7 cellular contexts compared by ENCODE assay signal in genomic region chr4:1246111-1246881, GRCh38. TPM values are rescaled to one million over a fixed set of nuclear protein-coding genes. Genes with fewer than 3 reads are reported as not detected.
DNase-seq lines count a peak whose midpoint lies in the region; ATAC-seq, FAIRE-seq and TF ChIP-seq lines count a peak whose summit lies in the region.

No MANE protein-coding gene starts in this region.

- H3K36me3 ChIP-seq in left ventricle myocardium inferior, result no peaks in the 10 kb centered on the region

- ATAC-seq in GM21367 (IDR thresholded peaks at IDR 0.05; ENCODE audit: unreplicated experiment), result no peak

- H3K27ac ChIP-seq in left ventricle myocardium inferior (replicated peaks), result peak overlapping the region; percentile 99
- H3K27ac ChIP-seq in skin epidermis, result peak overlapping the region in 13 of 21 experiments; percentile 5 to 100 (median 96)

- H3K4me3 ChIP-seq in left ventricle myocardium inferior (peak overlapping the region; percentile 97), skin epidermis (peak overlapping the region in 5 of 7 experiments; percentile 78 to 93 (median 83))

- H3K4me1 Mint-ChIP-seq in activated CD4-positive, alpha-beta memory T cell treated with anti-CD3 and anti-CD28 coated beads, Interleukin-2, amount 10 ng/mL, durations not matched to agents 7 days and 5 days, result peaks cover 55% of the 10 kb centered on the region

- H3K27me3 ChIP-seq in left ventricle myocardium inferior (ENCODE audit: low read depth), result no peaks in the 10 kb centered on the region

- TF ChIP-seq CTCF in left ventricle myocardium inferior (IDR thresholded peaks at IDR 0.05; ENCODE audit: borderline replicate concordance), result no peak

- intact Hi-C loops in left ventricle myocardium inferior (cut with micrococcal nuclease), result no loop called here

- H3K9me3 ChIP-seq in left ventricle myocardium inferior (replicated peaks), result no peaks in the 10 kb centered on the region

- POLR2A ChIA-PET in activated CD4-positive, alpha-beta memory T cell treated with anti-CD3 and anti-CD28 coated beads, Interleukin-2, amount 10 ng/mL, durations not matched to agents 7 days and 5 days (lab: Charles Lee), result interaction anchor here (1.0 to 9.5 kb wide), 10 partner anchors 7 to 101 kb away, joined by 4 to 120 read pairs (median 30); partner anchors contain the start of genes MAEA and UVSSA

- CTCF ChIA-PET in activated CD4-positive, alpha-beta memory T cell treated with anti-CD3 and anti-CD28 coated beads, Interleukin-2, amount 10 ng/mL, durations not matched to agents 7 days and 5 days (lab: Charles Lee), result interaction anchor here (1.6 to 9.0 kb wide), 3 partner anchors 22 to 79 kb away, joined by 7 to 63 read pairs (median 12); no protein-coding TSS in a partner anchor

- peak overlapping the region; percentile 88 for H3K27ac Mint-ChIP-seq in activated CD4-positive, alpha-beta memory T cell treated with anti-CD3 and anti-CD28 coated beads, Interleukin-2, amount 10 ng/mL, durations not matched to agents 7 days and 5 days

- H3K9me3 Mint-ChIP-seq in activated CD4-positive, alpha-beta memory T cell treated with anti-CD3 and anti-CD28 coated beads, Interleukin-2, amount 10 ng/mL, durations not matched to agents 7 days and 5 days, result no peaks in the 10 kb centered on the region

- peak; percentile 60 for DNase-seq in GM19239 (ENCODE audit: insufficient read length, low spot score)
- no peak for DNase-seq in activated CD4-positive, alpha-beta memory T cell treated with anti-CD3 and anti-CD28 coated beads, Interleukin-2, amount 10 ng/mL, durations not matched to agents 7 days and 5 days
- DNase-seq in left ventricle myocardium inferior, result peak; percentile 26
- DNase-seq in DMS53 (lab: John Stamatoyannopoulos, UW), result no peak
- no peak for DNase-seq in kidney glomerular epithelial cell (lab: John Stamatoyannopoulos, UW)

- peaks cover 92% of the 10 kb centered on the region for H3K4me1 ChIP-seq in left ventricle myocardium inferior

- peak; percentile 53 for FAIRE-seq in GM19239 (lab: Jason Lieb, UNC)

- H3K27me3 Mint-ChIP-seq in activated CD4-positive, alpha-beta memory T cell treated with anti-CD3 and anti-CD28 coated beads, Interleukin-2, amount 10 ng/mL, durations not matched to agents 7 days and 5 days, result no peaks in the 10 kb centered on the region

- peak overlapping the region; percentile 89 for H3K4me3 Mint-ChIP-seq in activated CD4-positive, alpha-beta memory T cell treated with anti-CD3 and anti-CD28 coated beads, Interleukin-2, amount 10 ng/mL, durations not matched to agents 7 days and 5 days

- H3K36me3 Mint-ChIP-seq in activated CD4-positive, alpha-beta memory T cell treated with anti-CD3 and anti-CD28 coated beads, Interleukin-2, amount 10 ng/mL, durations not matched to agents 7 days and 5 days (ENCODE audit: low read depth), result peaks cover 31% of the 10 kb centered on the region

RNA-seq across cellular contexts. Expression of gene CTBP1, which starts 2.6 kb away (rescaled TPM):
- total RNA-seq in activated CD4-positive, alpha-beta memory T cell treated with anti-CD3 and anti-CD28 coated beads, Interleukin-2, amount 10 ng/mL, durations not matched to agents 7 days and 5 days, result 100 to 1,000 TPM; 209 to 221 TPM
- 112 TPM for total RNA-seq in left ventricle myocardium inferior

RNA-seq across cellular contexts. Expression of gene MAEA, which starts 43.4 kb away (rescaled TPM):
- total RNA-seq in activated CD4-positive, alpha-beta memory T cell treated with anti-CD3 and anti-CD28 coated beads, Interleukin-2, amount 10 ng/mL, durations not matched to agents 7 days and 5 days, result 10 to 100 TPM; 61.6 to 64.1 TPM
- 49.5 TPM for total RNA-seq in left ventricle myocardium inferior

Comparison
In these comparisons a context has a peak if more than half of its experiments do, and no peak if none do; other contexts are left out.
1. DNase-seq: peak in GM19239 (single experiment) and left ventricle myocardium inferior (single experiment); none in activated CD4-positive, alpha-beta memory T cell treated with anti-CD3 and anti-CD28 coated beads, Interleukin-2, amount 10 ng/mL, durations not matched to agents 7 days and 5 days (single experiment), DMS53 (single experiment) and kidney glomerular epithelial cell (single experiment).